In genomic region chr11:85844439-85845051, GRCh38 we compare ENCODE assay signal across 13 cellular contexts. TPM values are rescaled to one million over a fixed set of nuclear protein-coding genes. Genes with fewer than 3 reads are reported as not detected.
DNase-seq lines count a peak whose midpoint lies in the region; ATAC-seq and TF ChIP-seq lines count a peak whose summit lies in the region.
"Had no signal": no experiment of that assay in that cellular context is flagged by ENCODE, and none has a peak within 500 bp of the region (broad histone marks: within the 10 kb centered on the region; RNA-seq: fewer than 3 reads in every experiment).

No MANE protein-coding gene starts in this region.

- no peaks in the 10 kb centered on the region for H3K27me3 ChIP-seq in breast epithelium
- H3K27me3 ChIP-seq in trophoblast cell (ENCODE audit: insufficient read depth, low read length), result no peaks in the 10 kb centered on the region

- no peaks in the 10 kb centered on the region for H3K79me1 ChIP-seq in trophoblast cell (ENCODE audit: low read length)

- intact Hi-C loops in breast epithelium (cut with DNase I; ENCODE audit: low total_unique reads), result no loop called here

- peak overlapping the region; percentile 65 to 79 for H3K27ac ChIP-seq in breast epithelium
- H3K27ac ChIP-seq in trophoblast cell (ENCODE audit: low read depth, low read length), result peak overlapping the region; percentile 41
- H3K27ac ChIP-seq: VCaP had no signal

- no peaks in the 10 kb centered on the region for H3K79me2 ChIP-seq in trophoblast cell (ENCODE audit: control insufficient read depth, insufficient read depth, low read length, poor library complexity)

- no peak overlapping the region for H4K12ac ChIP-seq in trophoblast cell (ENCODE audit: low read depth, low read length)

- peaks cover 3% of the 10 kb centered on the region for H3K9me3 Mint-ChIP-seq in chondrocyte (ENCODE audit: low read depth)

- peaks cover 3% of the 10 kb centered on the region for H3K4me1 Mint-ChIP-seq in chondrocyte (ENCODE audit: low read depth)
- H3K4me1 Mint-ChIP-seq: IgD-negative memory B cell, neural crest cell had no signal

- H3K36me3 Mint-ChIP-seq in chondrocyte (ENCODE audit: low read depth), result no peaks in the 10 kb centered on the region
- H3K36me3 Mint-ChIP-seq: IgD-negative memory B cell had no signal

- H3K9me3 ChIP-seq in breast epithelium, result no peaks in the 10 kb centered on the region
- no peaks in the 10 kb centered on the region for H3K9me3 ChIP-seq in trophoblast cell (ENCODE audit: insufficient read depth, low read depth, low read length)

- ATAC-seq in GM18520 (IDR thresholded peaks at IDR 0.05; ENCODE audit: unreplicated experiment) (peak; percentile 55), HG03139 (IDR thresholded peaks at IDR 0.05; ENCODE audit: unreplicated experiment) (no peak), GM21619 (IDR thresholded peaks at IDR 0.05; ENCODE audit: unreplicated experiment) (no peak)

- no peak for TF ChIP-seq POLR2A in breast epithelium (IDR thresholded peaks at IDR 0.05)

- no peak overlapping the region for H2BK5ac ChIP-seq in trophoblast cell (ENCODE audit: low read depth, low read length, poor library complexity)

- no peak overlapping the region for H3K27ac Mint-ChIP-seq in chondrocyte (ENCODE audit: unreplicated experiment)
- H3K27ac Mint-ChIP-seq: IgD-negative memory B cell had no signal

- no peak overlapping the region for H3K14ac ChIP-seq in trophoblast cell (ENCODE audit: low read length)

- WGBS in trophoblast cell (ENCODE audit: extremely low coverage, insufficient coverage, insufficient read length), result no CpG with 5 or more reads among the region's 2 CpGs

- no peak overlapping the region for H2BK12ac ChIP-seq in trophoblast cell (ENCODE audit: low read length)

- H3K36me3 ChIP-seq in breast epithelium (no peaks in the 10 kb centered on the region), trophoblast cell (ENCODE audit: control insufficient read depth in 1 of 2, insufficient read depth in 2 of 2, low read length in 2 of 2) (no peaks in the 10 kb centered on the region)

- no peak overlapping the region for H3K4ac ChIP-seq in trophoblast cell (ENCODE audit: low read depth, low read length)

- H3K9ac ChIP-seq in trophoblast cell (ENCODE audit: low read length), result no peak overlapping the region

- H3K18ac ChIP-seq in trophoblast cell (ENCODE audit: low read length), result no peak overlapping the region

- TF ChIP-seq RAD21 in Ishikawa (IDR thresholded peaks at IDR 0.05; ENCODE audit: low read depth), result no peak

- H3K27me3 Mint-ChIP-seq in chondrocyte (ENCODE audit: low read depth), result no peaks in the 10 kb centered on the region

- H3K23ac ChIP-seq in trophoblast cell (ENCODE audit: low read length), result no peak overlapping the region

- no peak for TF ChIP-seq EP300 in Ishikawa (IDR thresholded peaks at IDR 0.05; ENCODE audit: borderline replicate concordance)

- no peak overlapping the region for H3K4me3 Mint-ChIP-seq in chondrocyte (ENCODE audit: unreplicated experiment)
- H3K4me3 Mint-ChIP-seq: IgD-negative memory B cell, neural crest cell had no signal

- TF ChIP-seq CTCF in breast epithelium (IDR thresholded peaks at IDR 0.05) (no peak), chondrocyte (IDR thresholded peaks at IDR 0.05) (no peak)

- no peak overlapping the region for H2AK5ac ChIP-seq in trophoblast cell (ENCODE audit: low read length)

- H2AFZ ChIP-seq in trophoblast cell (ENCODE audit: insufficient read depth, low read length, poor library complexity), result no peak overlapping the region

- H4K91ac ChIP-seq in trophoblast cell (ENCODE audit: low read depth, low read length), result no peak overlapping the region

- no peak for DNase-seq in breast epithelium (ENCODE audit: low spot score in 2 of 2)
- DNase-seq in trophoblast cell, result peak; percentile 70 to 89
- DNase-seq in NCI-H1694 treated with DMSO at 0.1 percent for 48 hours (lab: John Stamatoyannopoulos, UW), result no peak
- no peak for DNase-seq in chondrocyte (ENCODE audit: low spot score)
- DNase-seq: amygdala, glutamatergic neuron had no signal

- no peaks in the 10 kb centered on the region for H3K4me1 ChIP-seq in breast epithelium
- H3K4me1 ChIP-seq in trophoblast cell (ENCODE audit: control insufficient read depth in 1 of 2, insufficient read depth in 2 of 2, low read length in 2 of 2), result peaks cover 0 to 6% of the 10 kb centered on the region in 2 experiments

- H4K8ac ChIP-seq in trophoblast cell (ENCODE audit: low read depth, low read length), result no peak overlapping the region

- H2BK120ac ChIP-seq in trophoblast cell (ENCODE audit: insufficient read depth, low read length, poor library complexity), result no peak overlapping the region

- H3K4me3 ChIP-seq in breast epithelium (no peak overlapping the region), trophoblast cell (ENCODE audit: low read depth, low read length) (no peak overlapping the region)

- no peak overlapping the region for H3K4me2 ChIP-seq in trophoblast cell (ENCODE audit: low read length)

TF ChIP-seq in Ishikawa, 13 proteins besides CTCF, POLR2A, EP300 and RAD21:
- TF ChIP-seq ZBTB7A (IDR thresholded peaks at IDR 0.05; ENCODE audit: low read depth), result no peak
- no peak for TF ChIP-seq MAX (IDR thresholded peaks at IDR 0.05)
- TF ChIP-seq YY1 (IDR thresholded peaks at IDR 0.05; ENCODE audit: low read depth), result no peak
- 0 out of 2 replicates have a peak, but pooled peaks have one; percentile 22 for TF ChIP-seq NFIC (IDR thresholded peaks at IDR 0.05)
- TF ChIP-seq CEBPB (IDR thresholded peaks at IDR 0.05), result peak; percentile 64; the same call in 1 of the 2 replicates
- TF ChIP-seq FOXM1 (IDR thresholded peaks at IDR 0.05; ENCODE audit: borderline replicate concordance, low read depth), result no peak
- TF ChIP-seq EGR1 (IDR thresholded peaks at IDR 0.05), result no peak
- TF ChIP-seq TAF1 (IDR thresholded peaks at IDR 0.05; ENCODE audit: low read depth), result no peak
- no peak for TF ChIP-seq TEAD4 (IDR thresholded peaks at IDR 0.05)

RNA-seq across cellular contexts. Expression of gene CCDC83, which starts 10.6 kb away (rescaled TPM):
- total RNA-seq in breast epithelium (under 1 TPM in 1 of 3 donors, not detected in 2; 0.33 TPM), chondrocyte (not detected in 3 replicates)
- polyA plus RNA-seq in trophoblast cell (2013), result not detected in 2 replicates
- total RNA-seq: neural crest cell had no signal

RNA-seq across cellular contexts. Expression of gene SYTL2, which starts 33.6 kb away (rescaled TPM):
- 100 to 1,000 TPM in 2 of 3 donors, 10 to 100 TPM in 1; 10.1 to 189 (median 120) TPM for total RNA-seq in breast epithelium
- polyA plus RNA-seq in trophoblast cell (2013), result 4.1 and 4.5 TPM in 2 replicates
- 9.3 to 25.1 TPM (median 23.8 TPM) in 3 replicates for total RNA-seq in chondrocyte

Comparison
In these comparisons a context has a peak if more than half of its experiments do, and no peak if none do; other contexts are left out.
1. DNase-seq: peak in trophoblast cell (2 of 2); none in breast epithelium (0 of 2), NCI-H1694 treated with DMSO at 0.1 percent for 48 hours (single experiment) and chondrocyte (single experiment).